Comparison of ENCODE assay signal across 16 cellular contexts in genomic region chr12:49870501-49871262, GRCh38. TPM values are rescaled to one million over a fixed set of nuclear protein-coding genes. Genes with fewer than 3 reads are reported as not detected.
DNase-seq lines count a peak whose midpoint lies in the region; ATAC-seq and TF ChIP-seq lines count a peak whose summit lies in the region.
"Had no signal": no experiment of that assay in that cellular context is flagged by ENCODE, and none has a peak within 500 bp of the region (broad histone marks: within the 10 kb centered on the region; RNA-seq: fewer than 3 reads in every experiment).

No MANE protein-coding gene starts in this region.

- peak; percentile 25 for DNase-seq in activated CD8-positive, alpha-beta memory T cell treated with anti-CD3 and anti-CD28 coated beads, Interleukin-2, amount 10 ng/mL, durations not matched to agents 7 days and 5 days
- no peak for DNase-seq in activated CD8-positive, alpha-beta memory T cell treated with anti-CD3 and anti-CD28 coated beads for 24 hours
- DNase-seq in SJCRH30, result no peak
- DNase-seq in thyroid gland, result no peak
- DNase-seq in activated T-cell treated with anti-CD3 and anti-CD28 coated beads, Interleukin-2, amount 50 U/mL, for 4 hours, result no peak
- DNase-seq in SIG-M5 (lab: John Stamatoyannopoulos, UW), result no peak
- DNase-seq: 8988T; CD4-positive, alpha-beta memory T cell; DMS79; NCI-H1105 treated with DMSO at 0.1 percent for 48 hours; NCI-H1694 treated with DMSO at 0.1 percent for 48 hours; PC-9 had no signal

- TF ChIP-seq CTCF in nephron (IDR thresholded peaks at IDR 0.05; ENCODE audit: unreplicated experiment in 3 of 3) (no peak), thyroid gland (IDR thresholded peaks at IDR 0.05) (no peak)

- no peak for TF ChIP-seq POLR2A in thyroid gland (IDR thresholded peaks at IDR 0.05)

- intact Hi-C loops in thyroid gland (cut with DNase I), result no loop called here

- no peak for ATAC-seq in activated CD8-positive, alpha-beta memory T cell treated with anti-CD3 and anti-CD28 coated beads, Interleukin-2, amount 10 ng/mL, durations not matched to agents 7 days and 5 days
- ATAC-seq in HG03432 (IDR thresholded peaks at IDR 0.05; ENCODE audit: unreplicated experiment), result no peak
- no peak for ATAC-seq in activated T-cell treated with anti-CD3 and anti-CD28 coated beads, Interleukin-2, amount 50 U/mL, for 4 hours

- H3K9me3 ChIP-seq in SJCRH30 (replicated peaks), result no peaks in the 10 kb centered on the region
- H3K9me3 ChIP-seq in thyroid gland, result no peaks in the 10 kb centered on the region
- H3K9me3 ChIP-seq: HAP-1 had no signal

- peaks cover 66% of the 10 kb centered on the region for H3K4me1 ChIP-seq in SJCRH30
- H3K4me1 ChIP-seq in thyroid gland, result peaks cover 39 to 60% of the 10 kb centered on the region in 2 donors
- H3K4me1 ChIP-seq: HAP-1 had no signal

- no peak overlapping the region for H3K27ac Mint-ChIP-seq in activated CD8-positive, alpha-beta memory T cell treated with anti-CD3 and anti-CD28 coated beads, Interleukin-2, amount 10 ng/mL, durations not matched to agents 7 days and 5 days
- H3K27ac Mint-ChIP-seq in nephron, result peak overlapping the region; percentile 19 to 70 (median 62)
- H3K27ac Mint-ChIP-seq: IgD-negative memory B cell had no signal

- H3K36me3 Mint-ChIP-seq in activated CD8-positive, alpha-beta memory T cell treated with anti-CD3 and anti-CD28 coated beads, Interleukin-2, amount 10 ng/mL, durations not matched to agents 7 days and 5 days, result no peaks in the 10 kb centered on the region
- no peaks in the 10 kb centered on the region for H3K36me3 Mint-ChIP-seq in nephron (ENCODE audit: low read depth)
- no peaks in the 10 kb centered on the region for H3K36me3 Mint-ChIP-seq in activated T-cell treated with anti-CD3 and anti-CD28 coated beads, Interleukin-2, amount 50 U/mL, for 4 hours (ENCODE audit: insufficient read depth)
- H3K36me3 Mint-ChIP-seq: CD4-positive, alpha-beta memory T cell; IgD-negative memory B cell had no signal

- H3K36me3 ChIP-seq in SJCRH30 (no peaks in the 10 kb centered on the region), thyroid gland (no peaks in the 10 kb centered on the region)
- H3K36me3 ChIP-seq: HAP-1 had no signal

- no peaks in the 10 kb centered on the region for H3K9me3 Mint-ChIP-seq in activated CD8-positive, alpha-beta memory T cell treated with anti-CD3 and anti-CD28 coated beads, Interleukin-2, amount 10 ng/mL, durations not matched to agents 7 days and 5 days (ENCODE audit: low read depth)
- no peaks in the 10 kb centered on the region for H3K9me3 Mint-ChIP-seq in nephron
- no peaks in the 10 kb centered on the region for H3K9me3 Mint-ChIP-seq in activated T-cell treated with anti-CD3 and anti-CD28 coated beads, Interleukin-2, amount 50 U/mL, for 4 hours
- H3K9me3 Mint-ChIP-seq: CD4-positive, alpha-beta memory T cell; IgD-negative memory B cell had no signal

- H3K27me3 Mint-ChIP-seq in activated CD8-positive, alpha-beta memory T cell treated with anti-CD3 and anti-CD28 coated beads, Interleukin-2, amount 10 ng/mL, durations not matched to agents 7 days and 5 days, result peaks cover 3% of the 10 kb centered on the region
- peaks cover 52% of the 10 kb centered on the region for H3K27me3 Mint-ChIP-seq in nephron (ENCODE audit: low read depth)
- H3K27me3 Mint-ChIP-seq in activated T-cell treated with anti-CD3 and anti-CD28 coated beads, Interleukin-2, amount 50 U/mL, for 4 hours (ENCODE audit: low read depth), result peaks cover 2% of the 10 kb centered on the region

- H3K4me3 ChIP-seq in SJCRH30 (no peak overlapping the region), thyroid gland (replicated peaks in 1 of 3) (no peak overlapping the region)
- H3K4me3 ChIP-seq: HAP-1, PC-9 had no signal

- H3K27ac ChIP-seq in SJCRH30 (peak overlapping the region; percentile 71; the same call in 1 of the 2 replicates), thyroid gland (peak overlapping the region in 2 of 3 donors; percentile 20 to 85)
- H3K27ac ChIP-seq: PC-9 had no signal

- H3K4me3 Mint-ChIP-seq in activated CD8-positive, alpha-beta memory T cell treated with anti-CD3 and anti-CD28 coated beads, Interleukin-2, amount 10 ng/mL, durations not matched to agents 7 days and 5 days, result no peak overlapping the region
- H3K4me3 Mint-ChIP-seq in nephron, result no peak overlapping the region
- H3K4me3 Mint-ChIP-seq in activated T-cell treated with anti-CD3 and anti-CD28 coated beads, Interleukin-2, amount 50 U/mL, for 4 hours, result no peak overlapping the region
- H3K4me3 Mint-ChIP-seq: CD4-positive, alpha-beta memory T cell; IgD-negative memory B cell had no signal

- no peaks in the 10 kb centered on the region for H3K4me1 Mint-ChIP-seq in activated CD8-positive, alpha-beta memory T cell treated with anti-CD3 and anti-CD28 coated beads, Interleukin-2, amount 10 ng/mL, durations not matched to agents 7 days and 5 days
- peaks cover 84% of the 10 kb centered on the region for H3K4me1 Mint-ChIP-seq in nephron
- peaks cover 2% of the 10 kb centered on the region for H3K4me1 Mint-ChIP-seq in activated T-cell treated with anti-CD3 and anti-CD28 coated beads, Interleukin-2, amount 50 U/mL, for 4 hours (ENCODE audit: low read depth)
- H3K4me1 Mint-ChIP-seq: CD4-positive, alpha-beta memory T cell; IgD-negative memory B cell had no signal

- WGBS in thyroid gland, 2 donors, result 95% methylated on average over 11 of the region's 11 CpGs

- H3K27me3 ChIP-seq in SJCRH30 (no peaks in the 10 kb centered on the region), thyroid gland (no peaks in the 10 kb centered on the region)

- CTCF ChIA-PET in activated CD8-positive, alpha-beta memory T cell treated with anti-CD3 and anti-CD28 coated beads, Interleukin-2, amount 10 ng/mL, durations not matched to agents 7 days and 5 days (lab: Charles Lee), result interaction anchor here (0.7 to 3.9 kb wide), 3 partner anchors 75 to 129 kb away, joined by 4 to 13 read pairs (median 6); partner anchors contain the start of gene TMBIM6

RNA-seq across cellular contexts. Expression of gene BCDIN3D, which starts 27.8 kb away (rescaled TPM):
- 1 to 10 TPM; 8.2 to 8.3 TPM for total RNA-seq in activated CD8-positive, alpha-beta memory T cell treated with anti-CD3 and anti-CD28 coated beads, Interleukin-2, amount 10 ng/mL, durations not matched to agents 7 days and 5 days
- total RNA-seq in SJCRH30 (2014; rRNA removed; shearing (Covaris generic)), result 4.7 and 5.3 TPM in 2 replicates
- total RNA-seq in thyroid gland, result 1 to 10 TPM; 3.9 to 6.1 (median 4.1) TPM
- total RNA-seq in activated T-cell treated with anti-CD3 and anti-CD28 coated beads, Interleukin-2, amount 50 U/mL, for 4 hours, result 1 to 10 TPM; 4.2 to 6.0 (median 4.3) TPM

RNA-seq across cellular contexts. Expression of gene FAIM2, which starts 33.0 kb away (rescaled TPM):
- under 1 TPM; 0.05 to 0.06 TPM for total RNA-seq in activated CD8-positive, alpha-beta memory T cell treated with anti-CD3 and anti-CD28 coated beads, Interleukin-2, amount 10 ng/mL, durations not matched to agents 7 days and 5 days
- 0.58 and 0.67 TPM in 2 replicates for total RNA-seq in SJCRH30 (2014; rRNA removed; shearing (Covaris generic))
- 1 to 10 TPM in 1 of 4 donors, under 1 TPM in 2, not detected in 1; 0.13 to 3.0 (median 0.33) TPM for total RNA-seq in thyroid gland
- under 1 TPM in 2 of 3 donors, not detected in 1; 0.16 to 0.54 TPM for total RNA-seq in activated T-cell treated with anti-CD3 and anti-CD28 coated beads, Interleukin-2, amount 50 U/mL, for 4 hours
- total RNA-seq: PC-9 had no signal

RNA-seq across cellular contexts. Expression of gene NCKAP5L, which starts 42.5 kb away (rescaled TPM):
- total RNA-seq in activated CD8-positive, alpha-beta memory T cell treated with anti-CD3 and anti-CD28 coated beads, Interleukin-2, amount 10 ng/mL, durations not matched to agents 7 days and 5 days, result 1 to 10 TPM; 1.1 to 1.4 TPM
- 80.1 and 80.7 TPM in 2 replicates for total RNA-seq in SJCRH30 (2014; rRNA removed; shearing (Covaris generic))
- total RNA-seq in thyroid gland, result 10 to 100 TPM; 14.1 to 33.7 (median 16.3) TPM
- 1 to 10 TPM; 6.3 to 7.7 (median 6.8) TPM for total RNA-seq in activated T-cell treated with anti-CD3 and anti-CD28 coated beads, Interleukin-2, amount 50 U/mL, for 4 hours
